Comparison of ENCODE assay signal across 1 cellular context in the genomic region with DNA sequence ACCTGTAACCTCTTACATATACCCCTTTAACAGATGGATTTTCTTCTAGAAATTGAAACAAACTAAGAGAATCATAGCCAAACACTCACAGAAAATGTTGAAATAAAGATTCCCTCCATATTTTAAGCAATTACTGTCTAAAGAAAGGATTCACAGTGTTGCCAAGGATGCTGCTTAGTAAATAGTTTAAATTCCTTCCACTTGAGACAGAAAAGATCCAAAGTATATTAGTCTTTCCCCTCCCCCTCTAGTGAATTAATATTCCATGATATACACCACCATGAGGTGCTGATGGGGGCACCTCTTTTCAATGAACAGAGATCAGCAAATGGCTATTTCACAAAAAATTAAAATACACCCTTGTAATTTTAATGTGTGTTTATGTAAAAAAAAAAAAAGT.
TF ChIP-seq lines count a peak whose summit lies in the region.

No MANE protein-coding gene starts in this region.

TF ChIP-seq in SK-N-SH, 30 proteins besides CTCF, POLR2A, EP300 and RAD21 (continued from another document):
- TF ChIP-seq, protein P1, sequence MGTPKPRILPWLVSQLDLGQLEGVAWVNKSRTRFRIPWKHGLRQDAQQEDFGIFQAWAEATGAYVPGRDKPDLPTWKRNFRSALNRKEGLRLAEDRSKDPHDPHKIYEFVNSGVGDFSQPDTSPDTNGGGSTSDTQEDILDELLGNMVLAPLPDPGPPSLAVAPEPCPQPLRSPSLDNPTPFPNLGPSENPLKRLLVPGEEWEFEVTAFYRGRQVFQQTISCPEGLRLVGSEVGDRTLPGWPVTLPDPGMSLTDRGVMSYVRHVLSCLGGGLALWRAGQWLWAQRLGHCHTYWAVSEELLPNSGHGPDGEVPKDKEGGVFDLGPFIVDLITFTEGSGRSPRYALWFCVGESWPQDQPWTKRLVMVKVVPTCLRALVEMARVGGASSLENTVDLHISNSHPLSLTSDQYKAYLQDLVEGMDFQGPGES (IDR thresholded peaks at IDR 0.05; ENCODE audit: low read depth, low read length), result no peak
- TF ChIP-seq FOXM1 (IDR thresholded peaks at IDR 0.05; ENCODE audit: low read depth), result no peak
